In genomic region chr7:4017081-4017480, GRCh38 we compare ENCODE assay signal across 17 cellular contexts.
DNase-seq lines count a peak whose midpoint lies in the region; ATAC-seq, FAIRE-seq and TF ChIP-seq lines count a peak whose summit lies in the region.
"Had no signal": no experiment of that assay in that cellular context is flagged by ENCODE, and none has a peak within 500 bp of the region (broad histone marks: within the 10 kb centered on the region; RNA-seq: fewer than 3 reads in every experiment).

No MANE protein-coding gene starts in this region.

- H3K36me3 Mint-ChIP-seq in endodermal cell (ENCODE audit: low read depth) = peaks cover 59% of the 10 kb centered on the region
- H3K36me3 Mint-ChIP-seq in activated T-cell treated with anti-CD3 and anti-CD28 coated beads, Interleukin-2, amount 50 U/mL, for 4 hours (ENCODE audit: insufficient read depth) = peaks cover 2% of the 10 kb centered on the region
- H3K36me3 Mint-ChIP-seq: CD4-positive, alpha-beta memory T cell had no signal

- no peaks in the 10 kb centered on the region for H3K27me3 ChIP-seq in endodermal cell (ENCODE audit: control insufficient read depth, insufficient read depth, low read length, poor library complexity, severe bottlenecking)
- H3K27me3 ChIP-seq in mesenchymal stem cell (ENCODE audit: control insufficient read depth in 1 of 2, insufficient read depth in 1 of 2, low read length in 2 of 2) = no peaks in the 10 kb centered on the region
- H3K27me3 ChIP-seq in right cardiac atrium (ENCODE audit: control insufficient read depth, insufficient read depth) = no peaks in the 10 kb centered on the region

- H3K27me3 Mint-ChIP-seq in endodermal cell (ENCODE audit: insufficient read depth) = no peaks in the 10 kb centered on the region
- H3K27me3 Mint-ChIP-seq in activated T-cell treated with anti-CD3 and anti-CD28 coated beads, Interleukin-2, amount 50 U/mL, for 4 hours (ENCODE audit: low read depth) = peaks cover 2% of the 10 kb centered on the region

- no peak overlapping the region for H3K18ac ChIP-seq in mesenchymal stem cell (ENCODE audit: low read depth in 1 of 2, low read length in 2 of 2)

- no peak for ATAC-seq in right cardiac atrium
- no peak for ATAC-seq in GM21723 (IDR thresholded peaks at IDR 0.05; ENCODE audit: unreplicated experiment)
- no peak for ATAC-seq in activated T-cell treated with anti-CD3 and anti-CD28 coated beads, Interleukin-2, amount 50 U/mL, for 4 hours
- ATAC-seq: GM23338, HCT116 had no signal

- no peak overlapping the region for H3K4ac ChIP-seq in mesenchymal stem cell (ENCODE audit: low read depth in 1 of 2, low read length in 2 of 2)

- no peak overlapping the region for H4K8ac ChIP-seq in mesenchymal stem cell (ENCODE audit: low read length)

- H2BK120ac ChIP-seq in mesenchymal stem cell (ENCODE audit: low read depth, low read length) = no peak overlapping the region

- intact Hi-C loops in right cardiac atrium (cut with DNase I) = no loop called here

- H3K27ac ChIP-seq in endodermal cell (ENCODE audit: low read depth, low read length) = no peak overlapping the region
- no peak overlapping the region for H3K27ac ChIP-seq in mesenchymal stem cell (ENCODE audit: low read length, poor library complexity, severe bottlenecking)
- H3K27ac ChIP-seq in right cardiac atrium (ENCODE audit: low read length) = no peak overlapping the region

- peaks cover 12% of the 10 kb centered on the region for H3K9me3 ChIP-seq in endodermal cell (ENCODE audit: control insufficient read depth, low read length)
- peaks cover 17% of the 10 kb centered on the region for H3K9me3 ChIP-seq in mesenchymal stem cell (ENCODE audit: control insufficient read depth, low read length)
- H3K9me3 ChIP-seq in right cardiac atrium (ENCODE audit: control insufficient read depth, low read length) = no peaks in the 10 kb centered on the region

- WGBS in endodermal cell (ENCODE audit: insufficient coverage in 1 of 2, insufficient read length in 1 of 2), 2 experiments = 95 to 99% methylated on average over 21 of the region's 21 CpGs
- WGBS in mesenchymal stem cell = 95% methylated on average over 21 of the region's 21 CpGs
- 94% methylated on average over 21 of the region's 21 CpGs for WGBS in right cardiac atrium

- no peak overlapping the region for H3K14ac ChIP-seq in mesenchymal stem cell (ENCODE audit: low read length in 2 of 2)

- no peak overlapping the region for H2BK12ac ChIP-seq in mesenchymal stem cell (ENCODE audit: low read length in 2 of 2)

- no peak overlapping the region for H3K4me3 ChIP-seq in endodermal cell (ENCODE audit: low read length)
- no peak overlapping the region for H3K4me3 ChIP-seq in mesenchymal stem cell (ENCODE audit: insufficient read depth in 1 of 2, low read depth in 1 of 2, low read length in 2 of 2)
- H3K4me3 ChIP-seq in right cardiac atrium (ENCODE audit: low read length) = no peak overlapping the region
- H3K4me3 ChIP-seq: GM23338 had no signal

- H3K4me1 ChIP-seq in endodermal cell (ENCODE audit: control insufficient read depth, insufficient read depth, low read length) (no peaks in the 10 kb centered on the region), mesenchymal stem cell (ENCODE audit: control insufficient read depth, insufficient read depth, low read depth, low read length) (no peaks in the 10 kb centered on the region), right cardiac atrium (ENCODE audit: control insufficient read depth, insufficient read depth, low read length) (no peaks in the 10 kb centered on the region)

- no peak overlapping the region for H3K9ac ChIP-seq in endodermal cell (ENCODE audit: extremely low read depth, low read length, poor library complexity, severe bottlenecking)
- H3K9ac ChIP-seq in mesenchymal stem cell (ENCODE audit: low read length) = no peak overlapping the region

- H3K36me3 ChIP-seq in endodermal cell (ENCODE audit: control insufficient read depth, insufficient read depth, low read length) (no peaks in the 10 kb centered on the region), mesenchymal stem cell (ENCODE audit: control insufficient read depth in 1 of 2, insufficient read depth in 2 of 2, low read depth in 1 of 2, low read length in 2 of 2) (peaks cover 4 to 20% of the 10 kb centered on the region in 2 experiments)

- no peaks in the 10 kb centered on the region for H3K79me1 ChIP-seq in mesenchymal stem cell (replicated peaks; ENCODE audit: low read length, poor library complexity, severe bottlenecking)

- H2AK5ac ChIP-seq in mesenchymal stem cell (ENCODE audit: low read length, severe bottlenecking) = no peak overlapping the region

- H3K4me1 Mint-ChIP-seq in endodermal cell = no peaks in the 10 kb centered on the region
- no peaks in the 10 kb centered on the region for H3K4me1 Mint-ChIP-seq in activated T-cell treated with anti-CD3 and anti-CD28 coated beads, Interleukin-2, amount 50 U/mL, for 4 hours (ENCODE audit: low read depth)
- H3K4me1 Mint-ChIP-seq: CD4-positive, alpha-beta memory T cell had no signal

- no peak overlapping the region for H3K27ac Mint-ChIP-seq in endodermal cell
- H3K27ac Mint-ChIP-seq: CD4-positive, alpha-beta memory T cell; GM23338; H9 had no signal

- H3K4me2 ChIP-seq in mesenchymal stem cell (ENCODE audit: low read length, poor library complexity, severe bottlenecking) = no peak overlapping the region
- H3K4me2 ChIP-seq: GM23338 had no signal

- no peak overlapping the region for H3K23ac ChIP-seq in mesenchymal stem cell (ENCODE audit: low read length in 2 of 2)

- no peak for TF ChIP-seq CTCF in endodermal cell (conservative IDR thresholded peaks at IDR 0.05)

- no peak overlapping the region for H2BK5ac ChIP-seq in mesenchymal stem cell (ENCODE audit: low read depth, low read length, poor library complexity, severe bottlenecking)

- H2AFZ ChIP-seq in mesenchymal stem cell (ENCODE audit: low read depth, low read length) = no peak overlapping the region
- H2AFZ ChIP-seq: GM23338 had no signal

- peaks cover 46% of the 10 kb centered on the region for H3K9me3 Mint-ChIP-seq in endodermal cell
- peaks cover 12% of the 10 kb centered on the region for H3K9me3 Mint-ChIP-seq in activated T-cell treated with anti-CD3 and anti-CD28 coated beads, Interleukin-2, amount 50 U/mL, for 4 hours

- peak overlapping the region; percentile 27 for H4K91ac ChIP-seq in mesenchymal stem cell (ENCODE audit: low read length)

- peak; percentile 87 for FAIRE-seq in urothelium cell line (lab: Jason Lieb, UNC)
- FAIRE-seq: G401.6, GM12892, GM19239 had no signal

- H2BK15ac ChIP-seq in mesenchymal stem cell (ENCODE audit: low read depth, poor library complexity, severe bottlenecking) = no peak overlapping the region

- DNase-seq in endodermal cell (peak; percentile 27), mesenchymal stem cell (no peak), urothelium cell line (ENCODE audit: low spot score) (no peak), right cardiac atrium (no peak)
- DNase-seq in activated T-cell treated with anti-CD3 and anti-CD28 coated beads, Interleukin-2, amount 50 U/mL, for 4 hours = no peak
- DNase-seq: C1 segment of cervical spinal cord; Calu3; CD4-positive, alpha-beta memory T cell; COR-L47; DND-41; H9 had no signal

- no peak overlapping the region for H3K4me3 Mint-ChIP-seq in endodermal cell
- H3K4me3 Mint-ChIP-seq in activated T-cell treated with anti-CD3 and anti-CD28 coated beads, Interleukin-2, amount 50 U/mL, for 4 hours = no peak overlapping the region
- H3K4me3 Mint-ChIP-seq: CD4-positive, alpha-beta memory T cell; GM23338; H9 had no signal
